ENCODE assay signal across 30 cellular contexts in the genomic region with DNA sequence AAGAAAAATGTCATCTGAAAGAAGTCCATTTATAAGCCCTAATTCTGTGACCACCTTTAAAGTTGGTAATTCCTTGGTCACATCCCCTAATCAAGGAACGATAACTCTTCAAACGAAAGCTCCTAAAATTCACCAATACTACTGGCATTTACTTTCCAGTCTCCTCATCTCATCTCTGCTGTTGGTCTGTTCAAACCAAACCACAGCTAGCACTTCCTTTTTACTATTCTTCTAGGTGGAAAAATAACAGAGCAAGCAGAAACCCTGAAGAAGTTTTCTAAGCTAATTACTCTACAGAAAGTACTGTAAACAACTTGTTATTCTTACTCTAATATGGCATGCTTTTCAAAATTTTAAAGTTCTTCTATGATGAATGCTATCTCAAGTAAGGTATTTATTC. TPM values are rescaled to one million over a fixed set of nuclear protein-coding genes. Genes with fewer than 3 reads are reported as not detected.
DNase-seq lines count a peak whose midpoint lies in the region; ATAC-seq and TF ChIP-seq lines count a peak whose summit lies in the region.
"Had no signal": no experiment of that assay in that cellular context is flagged by ENCODE, and none has a peak within 500 bp of the region (broad histone marks: within the 10 kb centered on the region; RNA-seq: fewer than 3 reads in every experiment).

No MANE protein-coding gene starts in this region.

- H3K27me3 Mint-ChIP-seq in activated naive CD4-positive, alpha-beta T cell treated with anti-CD3 and anti-CD28 coated beads, Interleukin-2, amount 50 U/mL, for 24 hours, result no peaks in the 10 kb centered on the region
- no peaks in the 10 kb centered on the region for H3K27me3 Mint-ChIP-seq in activated naive CD4-positive, alpha-beta T cell treated with anti-CD3 and anti-CD28 coated beads, Interleukin-2, amount 10 ng/mL, durations not matched to agents 7 days and 5 days
- H3K27me3 Mint-ChIP-seq in activated T-helper 17 cell treated with anti-CD3 and anti-CD28 coated beads, Interleukin-2, amount 50 U/mL, for 72 hours, result no peaks in the 10 kb centered on the region
- no peaks in the 10 kb centered on the region for H3K27me3 Mint-ChIP-seq in memory B cell
- H3K27me3 Mint-ChIP-seq: IgD-negative memory B cell had no signal

- CTCF ChIA-PET in activated naive CD4-positive, alpha-beta T cell treated with anti-CD3 and anti-CD28 coated beads, Interleukin-2, amount 10 ng/mL, durations not matched to agents 7 days and 5 days (lab: Charles Lee), result no interaction called here

- DNase-seq in activated naive CD4-positive, alpha-beta T cell treated with anti-CD3 and anti-CD28 coated beads, Interleukin-2, amount 10 ng/mL, durations not matched to agents 7 days and 5 days, result no peak
- DNase-seq in KG1 (lab: John Stamatoyannopoulos, UW) (peak; percentile 12), memory B cell (ENCODE audit: low spot score in 2 of 2) (no peak), coronary artery (ENCODE audit: low spot score) (no peak)
- DNase-seq: activated CD4-positive, alpha-beta T cell treated with anti-CD3 and anti-CD28 coated beads, Interleukin-2, amount 50 U/mL, for 4 hours; activated naive CD4-positive, alpha-beta T cell treated with anti-CD3 and anti-CD28 coated beads for 36 hours; activated T-cell treated with anti-CD3 and anti-CD28 coated beads, Interleukin-2, amount 50 U/mL, for 1 hour; C1 segment of cervical spinal cord; caudate nucleus; kidney glomerular epithelial cell; lower lobe of right lung; MM.1S; NCI-H146; NCI-H2171; NCI-H510A treated with DMSO at 0.1 percent for 48 hours; NK-92 treated with Interleukin-12 subunit alpha and Interleukin-12 subunit beta, amount 100 ng/mL, for 24 hours; Peyer's patch; posterior cingulate gyrus; SIG-M5; sigmoid colon; stimulated activated CD4-positive, alpha-beta T cell treated with anti-CD3 and anti-CD28 coated beads, Interleukin-15, amount 100 ng/mL, for 24 hours; stomach; T-helper 1 cell; tibial artery had no signal

- H3K4me1 Mint-ChIP-seq in activated naive CD4-positive, alpha-beta T cell treated with anti-CD3 and anti-CD28 coated beads, Interleukin-2, amount 50 U/mL, for 24 hours, result peaks cover 10% of the 10 kb centered on the region
- H3K4me1 Mint-ChIP-seq in activated naive CD4-positive, alpha-beta T cell treated with anti-CD3 and anti-CD28 coated beads, Interleukin-2, amount 10 ng/mL, durations not matched to agents 7 days and 5 days, result peaks cover 6% of the 10 kb centered on the region
- no peaks in the 10 kb centered on the region for H3K4me1 Mint-ChIP-seq in activated T-helper 17 cell treated with anti-CD3 and anti-CD28 coated beads, Interleukin-2, amount 50 U/mL, for 72 hours
- peaks cover 2% of the 10 kb centered on the region for H3K4me1 Mint-ChIP-seq in memory B cell

- no peak for TF ChIP-seq CTCF in coronary artery (IDR thresholded peaks at IDR 0.05)

- no peak for ATAC-seq in activated T-helper 17 cell treated with anti-CD3 and anti-CD28 coated beads, Interleukin-2, amount 50 U/mL, for 72 hours (replicated peaks)
- ATAC-seq in memory B cell (ENCODE audit: low read depth) (no peak), GM21390 (IDR thresholded peaks at IDR 0.05; ENCODE audit: unreplicated experiment) (no peak), HG03439 (IDR thresholded peaks at IDR 0.05; ENCODE audit: unreplicated experiment) (no peak)
- ATAC-seq: lower lobe of right lung had no signal

- no peaks in the 10 kb centered on the region for H3K9me3 Mint-ChIP-seq in activated naive CD4-positive, alpha-beta T cell treated with anti-CD3 and anti-CD28 coated beads, Interleukin-2, amount 50 U/mL, for 24 hours
- no peaks in the 10 kb centered on the region for H3K9me3 Mint-ChIP-seq in activated naive CD4-positive, alpha-beta T cell treated with anti-CD3 and anti-CD28 coated beads, Interleukin-2, amount 10 ng/mL, durations not matched to agents 7 days and 5 days
- no peaks in the 10 kb centered on the region for H3K9me3 Mint-ChIP-seq in activated T-helper 17 cell treated with anti-CD3 and anti-CD28 coated beads, Interleukin-2, amount 50 U/mL, for 72 hours
- no peaks in the 10 kb centered on the region for H3K9me3 Mint-ChIP-seq in memory B cell
- H3K9me3 Mint-ChIP-seq: IgD-negative memory B cell had no signal

- H3K27ac Mint-ChIP-seq in activated naive CD4-positive, alpha-beta T cell treated with anti-CD3 and anti-CD28 coated beads, Interleukin-2, amount 50 U/mL, for 24 hours, result peak overlapping the region; percentile 84
- no peak overlapping the region for H3K27ac Mint-ChIP-seq in activated naive CD4-positive, alpha-beta T cell treated with anti-CD3 and anti-CD28 coated beads, Interleukin-2, amount 10 ng/mL, durations not matched to agents 7 days and 5 days
- peak overlapping the region; percentile 58 for H3K27ac Mint-ChIP-seq in activated T-helper 17 cell treated with anti-CD3 and anti-CD28 coated beads, Interleukin-2, amount 50 U/mL, for 72 hours
- H3K27ac Mint-ChIP-seq in memory B cell, result peak overlapping the region; percentile 77
- H3K27ac Mint-ChIP-seq: activated naive CD4-positive, alpha-beta T cell treated with anti-CD3 and anti-CD28 coated beads for 36 hours had no signal

- H3K4me3 ChIP-seq in coronary artery, result no peak overlapping the region
- H3K4me3 ChIP-seq: ascending aorta, lower lobe of right lung, Peyer's patch, sigmoid colon, stomach, tibial artery had no signal

- no peak overlapping the region for H3K4me3 Mint-ChIP-seq in activated naive CD4-positive, alpha-beta T cell treated with anti-CD3 and anti-CD28 coated beads, Interleukin-2, amount 50 U/mL, for 24 hours
- H3K4me3 Mint-ChIP-seq in activated naive CD4-positive, alpha-beta T cell treated with anti-CD3 and anti-CD28 coated beads, Interleukin-2, amount 10 ng/mL, durations not matched to agents 7 days and 5 days, result no peak overlapping the region
- H3K4me3 Mint-ChIP-seq in activated T-helper 17 cell treated with anti-CD3 and anti-CD28 coated beads, Interleukin-2, amount 50 U/mL, for 72 hours, result no peak overlapping the region
- no peak overlapping the region for H3K4me3 Mint-ChIP-seq in memory B cell
- H3K4me3 Mint-ChIP-seq: activated naive CD4-positive, alpha-beta T cell treated with anti-CD3 and anti-CD28 coated beads for 36 hours; IgD-negative memory B cell had no signal

- peaks cover 13% of the 10 kb centered on the region for H3K36me3 Mint-ChIP-seq in activated naive CD4-positive, alpha-beta T cell treated with anti-CD3 and anti-CD28 coated beads, Interleukin-2, amount 50 U/mL, for 24 hours
- H3K36me3 Mint-ChIP-seq in activated naive CD4-positive, alpha-beta T cell treated with anti-CD3 and anti-CD28 coated beads, Interleukin-2, amount 10 ng/mL, durations not matched to agents 7 days and 5 days, result peaks cover 57% of the 10 kb centered on the region
- peaks cover 96% of the 10 kb centered on the region for H3K36me3 Mint-ChIP-seq in activated T-helper 17 cell treated with anti-CD3 and anti-CD28 coated beads, Interleukin-2, amount 50 U/mL, for 72 hours (ENCODE audit: low read depth)
- peaks cover 20% of the 10 kb centered on the region for H3K36me3 Mint-ChIP-seq in memory B cell

- no peak overlapping the region for H3K27ac ChIP-seq in coronary artery
- H3K27ac ChIP-seq: ascending aorta, lower lobe of right lung, Peyer's patch, sigmoid colon, stomach, tibial artery had no signal

RNA-seq across cellular contexts. Expression of a gene that starts 21.6 kb away (rescaled TPM):
- total RNA-seq in activated T-helper 17 cell treated with anti-CD3 and anti-CD28 coated beads, Interleukin-2, amount 50 U/mL, for 72 hours, result 10 to 100 TPM; 88.2 to 95.6 TPM

RNA-seq across cellular contexts. Expression of a gene that starts 31.2 kb away (rescaled TPM):
- total RNA-seq in activated T-helper 17 cell treated with anti-CD3 and anti-CD28 coated beads, Interleukin-2, amount 50 U/mL, for 72 hours, result 10 to 100 TPM; 18.2 to 24.7 TPM

RNA-seq across cellular contexts. Expression of a gene that starts 36.0 kb away (rescaled TPM):
- total RNA-seq in activated T-helper 17 cell treated with anti-CD3 and anti-CD28 coated beads, Interleukin-2, amount 50 U/mL, for 72 hours, result 10 to 100 TPM; 24.0 to 37.3 TPM
